Comparison of ENCODE assay signal across 20 cellular contexts in genomic region chr14:36271222-36271621, GRCh38.
"Had no signal": no experiment of that assay in that cellular context is flagged by ENCODE, and none has a peak within 500 bp of the region (broad histone marks: within the 10 kb centered on the region; RNA-seq: fewer than 3 reads in every experiment).

No MANE protein-coding gene starts in this region.

- H3K4me3 Mint-ChIP-seq: neural crest cell had no signal

- DNase-seq: activated CD4-positive, alpha-beta memory T cell treated with anti-CD3 and anti-CD28 coated beads for 36 hours; activated CD4-positive, alpha-beta T cell treated with anti-CD3 and anti-CD28 coated beads for 36 hours; activated CD8-positive, alpha-beta memory T cell treated with anti-CD3 and anti-CD28 coated beads, Interleukin-2, amount 10 ng/mL, durations not matched to agents 7 days and 5 days; activated naive CD4-positive, alpha-beta T cell treated with anti-CD3 and anti-CD28 coated beads, Interleukin-2, amount 50 U/mL, for 16 hours; activated T-cell treated with anti-CD3 and anti-CD28 coated beads, Interleukin-2, amount 50 U/mL, for 1 hour; dermis blood vessel endothelial cell; kidney glomerular epithelial cell; pancreas; sigmoid colon; spleen; stimulated activated CD4-positive, alpha-beta T cell treated with anti-CD3 and anti-CD28 coated beads, Interleukin-1b, Interleukin-23, amount 100 ng/mL, for 48 hours; T-cell; T1000; WERI-Rb-1 had no signal

- H3K9me3 Mint-ChIP-seq: activated CD4-positive, alpha-beta memory T cell treated with anti-CD3 and anti-CD28 coated beads for 36 hours; activated T-helper 2 cell treated with anti-CD3 and anti-CD28 coated beads, Interferon-gamma antibody, Interleukin-2, Interleukin-4, amounts not matched to agents 10 μg/mL and 5 μg/mL and 100 μg/mL, durations not matched to agents 14 hours and 24 hours and 36 hours; neural crest cell; T-cell had no signal

- H3K36me3 Mint-ChIP-seq: activated CD4-positive, alpha-beta memory T cell treated with anti-CD3 and anti-CD28 coated beads for 36 hours; T-cell had no signal

- H3K9me3 ChIP-seq: pancreas, sigmoid colon, spleen, thoracic aorta had no signal

- H3K4me3 ChIP-seq: pancreas had no signal

- FAIRE-seq: astrocyte, endometrium, pancreas, urothelium cell line had no signal

- H3K4me1 ChIP-seq: pancreas had no signal

- H3K36me3 ChIP-seq: pancreas, sigmoid colon, spleen, thoracic aorta, WERI-Rb-1 had no signal

- H3K27ac ChIP-seq: pancreas, sigmoid colon, spleen, thoracic aorta, WERI-Rb-1 had no signal

- H3K27ac Mint-ChIP-seq: activated CD4-positive, alpha-beta memory T cell treated with anti-CD3 and anti-CD28 coated beads for 36 hours; activated CD4-positive, alpha-beta T cell treated with anti-CD3 and anti-CD28 coated beads for 36 hours; activated CD8-positive, alpha-beta memory T cell treated with anti-CD3 and anti-CD28 coated beads, Interleukin-2, amount 10 ng/mL, durations not matched to agents 7 days and 5 days; activated T-helper 2 cell treated with anti-CD3 and anti-CD28 coated beads, Interferon-gamma antibody, Interleukin-2, Interleukin-4, amounts not matched to agents 10 μg/mL and 5 μg/mL and 100 μg/mL, durations not matched to agents 14 hours and 24 hours and 36 hours; T-cell had no signal
